Comparison of ENCODE assay signal across 32 cellular contexts in genomic region chr10:129410688-129411087, GRCh38.
"Had no signal": no experiment of that assay in that cellular context is flagged by ENCODE, and none has a peak within 500 bp of the region (broad histone marks: within the 10 kb centered on the region; RNA-seq: fewer than 3 reads in every experiment).

No MANE protein-coding gene starts in this region.

- H3K27ac ChIP-seq: adrenal gland, brain microvascular endothelial cell, VCaP had no signal

- H3K9me3 ChIP-seq: adrenal gland, MG63 had no signal

- H3K4me1 ChIP-seq: adrenal gland had no signal

- DNase-seq: activated B cell treated with CpG ODN at 0.5 μM for 24 hours; activated CD4-positive, alpha-beta memory T cell treated with anti-CD3 and anti-CD28 coated beads for 36 hours; activated CD4-positive, alpha-beta T cell treated with anti-CD3 and anti-CD28 coated beads for 4 hours; activated CD4-positive, alpha-beta T cell treated with anti-CD3 and anti-CD28 coated beads, Interleukin-2, amount 50 U/mL, for 1 hour; activated CD4-positive, CD25-positive, alpha-beta regulatory T cell treated with anti-CD3 and anti-CD28 coated beads, Interleukin-2, amount 50 U/mL, for 72 hours; activated CD8-positive, alpha-beta memory T cell treated with anti-CD3 and anti-CD28 coated beads, Interleukin-2, amount 50 U/mL, for 4 hours; activated gamma-delta T cell treated with Interleukin-2 at 50 U/mL for 16 hours; activated naive CD4-positive, alpha-beta T cell treated with anti-CD3 and anti-CD28 coated beads for 36 hours; activated T-cell treated with anti-CD3 and anti-CD28 coated beads for 4 hours; activated T-cell treated with anti-CD3 and anti-CD28 coated beads, Interleukin-2, amount 50 U/mL, for 4 hours; adrenal gland; aorta; brain microvascular endothelial cell; Kasumi-1; KG1; MG63; NCI-H1048; NCI-H1417; NCI-H146; NCI-H187; NCI-H2029 treated with DMSO at 0.1 percent for 48 hours; NCI-H2107; NCI-H226; NCI-H446 treated with DMSO at 0.1 percent for 48 hours; NCI-H524; Right ventricle myocardium superior; SW 1271; T-helper 1 cell; T-helper 2 cell; T-helper 9 cell had no signal

- H3K4me3 ChIP-seq: adrenal gland, MG63 had no signal

- H3K27me3 ChIP-seq: adrenal gland, brain microvascular endothelial cell, MG63 had no signal

- ATAC-seq: activated naive CD4-positive, alpha-beta T cell treated with anti-CD3 and anti-CD28 coated beads, Interleukin-2, amount 50 U/mL, for 72 hours; activated T-cell treated with anti-CD3 and anti-CD28 coated beads, Interleukin-2, amount 50 U/mL, for 4 hours had no signal

- H3K36me3 ChIP-seq: adrenal gland, brain microvascular endothelial cell, MG63 had no signal
